Comparison of ENCODE assay signal across 15 cellular contexts in the genomic region with DNA sequence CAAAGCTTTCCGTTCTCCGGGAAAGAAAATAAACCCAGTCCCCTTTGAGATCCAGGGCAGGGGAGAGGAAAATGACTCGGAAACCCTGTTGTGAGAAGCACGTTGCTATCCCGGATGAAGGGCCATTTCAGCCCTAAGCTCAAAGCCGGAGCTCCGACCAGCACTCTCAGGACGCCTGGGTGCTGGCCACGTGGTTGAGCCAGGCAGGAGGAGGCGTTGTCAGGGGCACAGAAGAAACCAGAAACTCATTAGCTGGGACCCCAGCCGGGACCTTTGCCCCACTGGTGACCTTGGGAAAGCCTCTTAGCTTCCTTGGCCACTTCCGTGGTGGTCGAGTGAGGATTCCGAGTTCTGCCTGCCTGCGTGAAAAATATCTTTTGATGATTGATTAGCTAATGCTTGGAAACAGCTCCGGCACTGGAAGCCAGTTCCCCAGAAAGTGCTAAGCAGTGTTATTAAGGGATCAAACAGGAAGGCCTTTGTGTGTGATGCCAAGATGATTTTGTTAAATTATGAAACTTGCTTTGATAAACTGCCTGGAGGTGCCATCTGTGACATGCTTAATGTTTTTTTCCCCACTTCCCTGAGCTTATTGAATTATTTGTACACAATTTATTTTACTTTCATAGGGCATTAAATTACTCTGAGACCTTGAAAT.
DNase-seq lines count a peak whose midpoint lies in the region; ATAC-seq lines count a peak whose summit lies in the region.
"Had no signal": no experiment of that assay in that cellular context is flagged by ENCODE, and none has a peak within 500 bp of the region (broad histone marks: within the 10 kb centered on the region; RNA-seq: fewer than 3 reads in every experiment).

No MANE protein-coding gene starts in this region.

- no peak for ATAC-seq in GM19351 (IDR thresholded peaks at IDR 0.05; ENCODE audit: unreplicated experiment)
- ATAC-seq: CD8-positive, alpha-beta T cell; effector memory CD8-positive, alpha-beta T cell; gastrocnemius medialis had no signal

- DNase-seq in NCI-H1105 (lab: John Stamatoyannopoulos, UW) (peak; percentile 50), NCI-H1105 treated with DMSO at 0.1 percent for 48 hours (lab: John Stamatoyannopoulos, UW) (no peak), NCI-H69 (lab: John Stamatoyannopoulos, UW) (peak; percentile 29), left kidney (ENCODE audit: low read depth, low spot score) (peak; percentile 81), retina (peak; percentile 83), midbrain (lab: John Stamatoyannopoulos, UW) (no peak), NCI-H2081 treated with DMSO at 0.1 percent for 48 hours (lab: John Stamatoyannopoulos, UW) (no peak)
- DNase-seq: activated naive CD4-positive, alpha-beta T cell treated with anti-CD3 and anti-CD28 coated beads, Interleukin-2, amount 50 U/mL, for 16 hours; CD8-positive, alpha-beta T cell; effector memory CD8-positive, alpha-beta T cell; gastrocnemius medialis; naive B cell; NCI-H2171; stimulated activated CD4-positive, alpha-beta T cell treated with anti-CD3 and anti-CD28 coated beads, Interleukin-12 subunit alpha, Interleukin-12 subunit beta, amount 100 ng/mL, for 4 hours had no signal

Comparison
In these comparisons a context has a peak if more than half of its experiments do, and no peak if none do; other contexts are left out.
1. DNase-seq: peak in NCI-H1105 (single experiment), NCI-H69 (single experiment), left kidney (single experiment) and retina (single experiment); none in NCI-H1105 treated with DMSO at 0.1 percent for 48 hours (single experiment), midbrain (single experiment) and NCI-H2081 treated with DMSO at 0.1 percent for 48 hours (single experiment).